In genomic region chr3:73353661-73354217, GRCh38 we compare ENCODE assay signal across 18 cellular contexts.
DNase-seq lines count a peak whose midpoint lies in the region; ATAC-seq and FAIRE-seq lines count a peak whose summit lies in the region.
"Had no signal": no experiment of that assay in that cellular context is flagged by ENCODE, and none has a peak within 500 bp of the region (broad histone marks: within the 10 kb centered on the region; RNA-seq: fewer than 3 reads in every experiment).

No MANE protein-coding gene starts in this region.

- no peak overlapping the region for H3K4me3 ChIP-seq in mesendoderm (ENCODE audit: low read length)
- H3K4me3 ChIP-seq: MG63, SK-N-MC had no signal

- no peak overlapping the region for H3K27ac ChIP-seq in mesendoderm (ENCODE audit: low read depth, low read length)
- H3K27ac ChIP-seq: SK-N-MC had no signal

- no peak overlapping the region for H4K5ac ChIP-seq in mesendoderm (ENCODE audit: low read length)

- peaks cover 3% of the 10 kb centered on the region for H3K27me3 Mint-ChIP-seq in activated CD4-positive, alpha-beta T cell treated with anti-CD3 and anti-CD28 coated beads, Interleukin-2, amount 10 ng/mL, durations not matched to agents 7 days and 5 days

- H3K4me1 Mint-ChIP-seq in activated CD4-positive, alpha-beta T cell treated with anti-CD3 and anti-CD28 coated beads, Interleukin-2, amount 10 ng/mL, durations not matched to agents 7 days and 5 days: no peaks in the 10 kb centered on the region
- H3K4me1 Mint-ChIP-seq: B cell; CD4-positive, alpha-beta memory T cell had no signal

- H3K79me1 ChIP-seq in mesendoderm (ENCODE audit: low read length): no peaks in the 10 kb centered on the region

- no peak overlapping the region for H3K9ac ChIP-seq in mesendoderm (ENCODE audit: low read length)

- H3K79me2 ChIP-seq in mesendoderm (ENCODE audit: control insufficient read depth, insufficient read depth, low read length): no peaks in the 10 kb centered on the region

- no peaks in the 10 kb centered on the region for H3K27me3 ChIP-seq in mesendoderm (ENCODE audit: insufficient read depth, low read length, poor library complexity)
- H3K27me3 ChIP-seq: MG63 had no signal

- no peaks in the 10 kb centered on the region for H3K36me3 ChIP-seq in mesendoderm (ENCODE audit: control insufficient read depth, insufficient read depth, low read length)
- H3K36me3 ChIP-seq: MG63 had no signal

- H2BK120ac ChIP-seq in mesendoderm (ENCODE audit: low read depth, low read length): no peak overlapping the region

- no peak overlapping the region for H3K27ac Mint-ChIP-seq in activated CD4-positive, alpha-beta T cell treated with anti-CD3 and anti-CD28 coated beads, Interleukin-2, amount 10 ng/mL, durations not matched to agents 7 days and 5 days
- H3K27ac Mint-ChIP-seq: B cell; CD4-positive, alpha-beta memory T cell had no signal

- H2AK5ac ChIP-seq in mesendoderm (ENCODE audit: low read length): no peak overlapping the region

- DNase-seq in AG08395 (ENCODE audit: low spot score): peak; percentile 55
- peak; percentile 16 for DNase-seq in GM03348 (ENCODE audit: low spot score)
- peak; percentile 24 for DNase-seq in amniotic epithelial cell (ENCODE audit: low read depth)
- peak; percentile 31 for DNase-seq in mesendoderm
- no peak for DNase-seq in frontal cortex (ENCODE audit: low spot score in 2 of 2)
- DNase-seq in activated CD4-positive, alpha-beta T cell treated with anti-CD3 and anti-CD28 coated beads, Interleukin-2, amount 10 ng/mL, durations not matched to agents 7 days and 5 days: no peak
- DNase-seq: CD4-positive, alpha-beta memory T cell; MG63; NCI-H1105; NCI-H187 treated with DMSO at 0.1 percent for 48 hours; NCI-H2171; NCI-H510A treated with DMSO at 0.1 percent for 48 hours had no signal

- POLR2A ChIA-PET in activated CD4-positive, alpha-beta T cell treated with anti-CD3 and anti-CD28 coated beads, Interleukin-2, amount 10 ng/mL, durations not matched to agents 7 days and 5 days (lab: Charles Lee): no interaction called here

- H3K4ac ChIP-seq in mesendoderm (ENCODE audit: low read depth, low read length): no peak overlapping the region

- H3K23ac ChIP-seq in mesendoderm (ENCODE audit: low read length): no peak overlapping the region

- FAIRE-seq in frontal cortex (lab: Jason Lieb, UNC): no peak

- H3K36me3 Mint-ChIP-seq in activated CD4-positive, alpha-beta T cell treated with anti-CD3 and anti-CD28 coated beads, Interleukin-2, amount 10 ng/mL, durations not matched to agents 7 days and 5 days (ENCODE audit: low read depth): no peaks in the 10 kb centered on the region
- H3K36me3 Mint-ChIP-seq: CD4-positive, alpha-beta memory T cell had no signal

- no peak overlapping the region for H3K4me3 Mint-ChIP-seq in activated CD4-positive, alpha-beta T cell treated with anti-CD3 and anti-CD28 coated beads, Interleukin-2, amount 10 ng/mL, durations not matched to agents 7 days and 5 days
- H3K4me3 Mint-ChIP-seq: B cell; CD4-positive, alpha-beta memory T cell had no signal

- no peak overlapping the region for H3K4me2 ChIP-seq in mesendoderm (ENCODE audit: low read length)

- H3K18ac ChIP-seq in mesendoderm (ENCODE audit: low read length): no peak overlapping the region

- no peak overlapping the region for H2BK5ac ChIP-seq in mesendoderm (ENCODE audit: low read length)

- no peak overlapping the region for H4K8ac ChIP-seq in mesendoderm (ENCODE audit: low read depth, low read length)

- ATAC-seq in GM21367 (IDR thresholded peaks at IDR 0.05; ENCODE audit: unreplicated experiment): no peak
- ATAC-seq in HG02840 (IDR thresholded peaks at IDR 0.05; ENCODE audit: low FRiP score, unreplicated experiment): no peak
- ATAC-seq: Panc1, Right ventricle myocardium inferior had no signal

- H3K4me1 ChIP-seq in mesendoderm (ENCODE audit: control insufficient read depth, low read depth, low read length): no peaks in the 10 kb centered on the region

- no CpG with 5 or more reads among the region's 7 CpGs for WGBS in mesendoderm (ENCODE audit: extremely low coverage, insufficient coverage, low lambda C conversion rate)

- no peak overlapping the region for H2BK15ac ChIP-seq in mesendoderm (replicated peaks; ENCODE audit: low read depth)

- peak overlapping the region; percentile 35 for H3K56ac ChIP-seq in mesendoderm (ENCODE audit: low read length)

- CTCF ChIA-PET in activated CD4-positive, alpha-beta T cell treated with anti-CD3 and anti-CD28 coated beads, Interleukin-2, amount 10 ng/mL, durations not matched to agents 7 days and 5 days (lab: Charles Lee): no interaction called here

- H3K9me3 Mint-ChIP-seq in activated CD4-positive, alpha-beta T cell treated with anti-CD3 and anti-CD28 coated beads, Interleukin-2, amount 10 ng/mL, durations not matched to agents 7 days and 5 days: no peaks in the 10 kb centered on the region

Comparison
In these comparisons a context has a peak if more than half of its experiments do, and no peak if none do; other contexts are left out.
1. DNase-seq: peak in AG08395 (single experiment), GM03348 (single experiment), amniotic epithelial cell (single experiment) and mesendoderm (single experiment); none in frontal cortex (0 of 2) and activated CD4-positive, alpha-beta T cell treated with anti-CD3 and anti-CD28 coated beads, Interleukin-2, amount 10 ng/mL, durations not matched to agents 7 days and 5 days (single experiment).